In the genomic region with DNA sequence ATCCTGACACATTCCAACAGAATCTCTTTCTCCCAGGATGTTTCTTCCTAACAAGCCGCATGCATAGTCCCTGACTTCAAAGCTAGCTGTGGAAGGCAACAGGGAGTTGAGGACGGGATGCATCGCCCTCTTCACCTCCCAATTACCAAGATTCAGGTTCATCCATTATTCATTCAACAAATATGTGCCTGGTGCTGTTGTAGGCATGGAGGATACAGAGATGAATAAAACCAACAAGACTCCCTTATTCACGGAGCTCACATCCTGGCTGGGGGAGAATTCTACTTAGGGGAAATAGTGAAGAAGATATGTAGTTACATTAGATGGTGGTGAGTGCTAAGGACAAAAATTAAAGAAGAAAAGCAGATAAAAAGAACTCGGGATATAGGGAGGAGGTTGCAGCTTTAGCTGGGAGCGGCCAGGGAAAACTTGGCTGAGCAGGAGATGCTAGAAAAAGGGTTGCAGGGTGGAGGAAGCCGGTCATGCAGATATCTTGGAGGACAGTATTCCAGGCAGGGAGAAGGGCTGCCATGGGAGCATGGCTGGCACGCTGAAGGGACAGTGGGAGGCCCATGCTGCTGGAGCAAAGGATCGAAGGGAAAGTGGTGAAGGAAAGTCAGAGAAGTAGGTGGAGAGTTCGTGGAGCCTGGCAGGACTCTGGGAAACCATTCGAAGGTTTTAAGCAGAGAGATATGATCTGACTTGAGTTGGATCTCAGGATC, we compare ENCODE assay signal across 1 cellular context.
TF ChIP-seq lines count a peak whose summit lies in the region.

No MANE protein-coding gene starts in this region.

TF ChIP-seq in H1, 55 proteins besides CTCF, POLR2A, EP300 and RAD21:
- TF ChIP-seq CTBP2 (IDR thresholded peaks at IDR 0.05; ENCODE audit: borderline replicate concordance, insufficient read depth, insufficient read length, low read length) (no peak), RXRA (IDR thresholded peaks at IDR 0.05; ENCODE audit: insufficient read depth, low read depth, low read length) (no peak), HDAC6 (IDR thresholded peaks at IDR 0.05; ENCODE audit: low read depth, low read length) (no peak), GABPA (IDR thresholded peaks at IDR 0.05; ENCODE audit: borderline replicate concordance, insufficient read depth, low read length) (no peak), MAFK (IDR thresholded peaks at IDR 0.05; ENCODE audit: low read depth, low read length) (no peak), TAF1 (IDR thresholded peaks at IDR 0.05; ENCODE audit: low read depth, low read length) (no peak), CBX5 (IDR thresholded peaks at IDR 0.05; ENCODE audit: low read depth, low read length) (no peak), SIX5 (IDR thresholded peaks at IDR 0.05; ENCODE audit: low read depth, low read length) (no peak)
- TF ChIP-seq, protein P1, sequence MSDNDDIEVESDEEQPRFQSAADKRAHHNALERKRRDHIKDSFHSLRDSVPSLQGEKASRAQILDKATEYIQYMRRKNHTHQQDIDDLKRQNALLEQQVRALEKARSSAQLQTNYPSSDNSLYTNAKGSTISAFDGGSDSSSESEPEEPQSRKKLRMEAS (IDR thresholded peaks at IDR 0.05): no peak
